ENCODE assay signal across 20 cellular contexts in the genomic region with DNA sequence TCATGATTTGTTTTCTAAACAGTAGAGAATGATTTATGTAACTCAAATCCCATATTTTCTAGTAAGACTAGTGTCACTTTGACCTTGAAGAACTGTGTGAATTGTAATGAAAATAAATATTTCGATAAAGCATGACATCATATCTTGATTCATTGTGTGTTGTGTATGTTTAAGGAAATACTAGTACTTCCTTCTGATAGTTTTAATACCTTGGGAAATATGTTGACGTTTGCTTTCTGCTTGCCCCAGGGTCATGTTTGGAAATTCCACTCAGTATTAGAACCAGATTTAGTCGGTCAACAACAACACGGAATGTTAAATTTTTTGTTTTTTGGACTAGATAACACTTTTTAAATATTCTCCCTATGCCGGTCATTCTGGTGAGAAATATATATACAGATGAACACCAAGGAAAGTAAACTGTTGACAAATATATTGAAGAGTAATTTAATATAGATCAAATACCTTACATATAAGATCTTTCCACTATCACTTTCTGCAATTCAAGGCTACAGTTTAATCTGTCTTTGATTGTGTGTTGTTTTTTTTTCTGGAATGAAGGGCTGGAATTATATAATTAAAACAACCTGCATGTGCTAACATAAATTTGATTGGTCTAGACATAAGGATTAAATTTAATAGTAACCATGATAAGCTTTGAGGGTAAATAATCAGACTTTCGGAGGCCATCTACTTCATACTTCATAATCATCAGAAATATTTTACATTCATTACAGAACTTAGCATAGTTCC.
DNase-seq lines count a peak whose midpoint lies in the region; ATAC-seq and TF ChIP-seq lines count a peak whose summit lies in the region.
"Had no signal": no experiment of that assay in that cellular context is flagged by ENCODE, and none has a peak within 500 bp of the region (broad histone marks: within the 10 kb centered on the region; RNA-seq: fewer than 3 reads in every experiment).

No MANE protein-coding gene starts in this region.

- H3K9me3 ChIP-seq in body of pancreas: no peaks in the 10 kb centered on the region
- no peaks in the 10 kb centered on the region for H3K9me3 ChIP-seq in mesenchymal stem cell (ENCODE audit: control insufficient read depth, low read length)
- H3K9me3 ChIP-seq in heart right ventricle: no peaks in the 10 kb centered on the region
- H3K9me3 ChIP-seq: neutrophil, thoracic aorta had no signal

- H3K4ac ChIP-seq in mesenchymal stem cell (ENCODE audit: low read depth in 1 of 2, low read length in 2 of 2): no peak overlapping the region

- ATAC-seq in body of pancreas: peak; percentile 38
- no peak for ATAC-seq in heart right ventricle
- no peak for ATAC-seq in HG03045 (IDR thresholded peaks at IDR 0.05; ENCODE audit: unreplicated experiment)
- ATAC-seq: effector memory CD8-positive, alpha-beta T cell; left ventricle myocardium superior; stimulated activated effector memory CD8-positive, alpha-beta T cell treated with anti-CD3 and anti-CD28 coated beads, Interleukin-12 subunit alpha, Interleukin-12 subunit beta, amount 100 ng/mL, for 72 hours had no signal

- POLR2A ChIA-PET in activated CD4-positive, alpha-beta T cell treated with anti-CD3 and anti-CD28 coated beads, Interleukin-2, amount 10 ng/mL, durations not matched to agents 7 days and 5 days (lab: Charles Lee): no interaction called here

- H3K4me1 ChIP-seq in body of pancreas (no peaks in the 10 kb centered on the region), mesenchymal stem cell (ENCODE audit: control insufficient read depth, insufficient read depth, low read depth, low read length) (no peaks in the 10 kb centered on the region), heart right ventricle (no peaks in the 10 kb centered on the region)

- CTCF ChIA-PET in activated CD4-positive, alpha-beta T cell treated with anti-CD3 and anti-CD28 coated beads, Interleukin-2, amount 10 ng/mL, durations not matched to agents 7 days and 5 days (lab: Charles Lee): no interaction called here

- H3K23ac ChIP-seq in mesenchymal stem cell (ENCODE audit: low read length in 2 of 2): no peak overlapping the region

- H4K91ac ChIP-seq in mesenchymal stem cell (ENCODE audit: low read length): no peak overlapping the region

- H3K36me3 ChIP-seq in body of pancreas (replicated peaks in 1 of 2; ENCODE audit: insufficient read depth in 1 of 2, low read depth in 2 of 2) (no peaks in the 10 kb centered on the region), mesenchymal stem cell (ENCODE audit: control insufficient read depth in 1 of 2, insufficient read depth in 2 of 2, low read depth in 1 of 2, low read length in 2 of 2) (no peaks in the 10 kb centered on the region), heart right ventricle (no peaks in the 10 kb centered on the region)
- H3K36me3 ChIP-seq: neutrophil, thoracic aorta had no signal

- H3K4me3 Mint-ChIP-seq in activated CD4-positive, alpha-beta T cell treated with anti-CD3 and anti-CD28 coated beads, Interleukin-2, amount 10 ng/mL, durations not matched to agents 7 days and 5 days: no peak overlapping the region
- H3K4me3 Mint-ChIP-seq: B cell; central memory CD8-positive, alpha-beta T cell; effector memory CD8-positive, alpha-beta T cell; stimulated activated effector memory CD8-positive, alpha-beta T cell treated with anti-CD3 and anti-CD28 coated beads, Interleukin-12 subunit alpha, Interleukin-12 subunit beta, amount 100 ng/mL, for 72 hours had no signal

- H3K18ac ChIP-seq in mesenchymal stem cell (ENCODE audit: low read depth in 1 of 2, low read length in 2 of 2): no peak overlapping the region

- no peaks in the 10 kb centered on the region for H3K79me1 ChIP-seq in mesenchymal stem cell (replicated peaks; ENCODE audit: low read length, poor library complexity, severe bottlenecking)

- H3K27ac Mint-ChIP-seq in activated CD4-positive, alpha-beta T cell treated with anti-CD3 and anti-CD28 coated beads, Interleukin-2, amount 10 ng/mL, durations not matched to agents 7 days and 5 days: no peak overlapping the region
- H3K27ac Mint-ChIP-seq: activated T-helper 2 cell treated with anti-CD3 and anti-CD28 coated beads, Interferon-gamma antibody, Interleukin-2, Interleukin-4, amounts not matched to agents 10 μg/mL and 5 μg/mL and 100 μg/mL, durations not matched to agents 14 hours and 24 hours and 36 hours; B cell; effector memory CD8-positive, alpha-beta T cell; stimulated activated effector memory CD8-positive, alpha-beta T cell treated with anti-CD3 and anti-CD28 coated beads, Interleukin-12 subunit alpha, Interleukin-12 subunit beta, amount 100 ng/mL, for 72 hours had no signal

- H3K27ac ChIP-seq in body of pancreas (no peak overlapping the region), mesenchymal stem cell (ENCODE audit: low read length, poor library complexity, severe bottlenecking) (no peak overlapping the region), heart right ventricle (no peak overlapping the region)
- H3K27ac ChIP-seq: neutrophil, thoracic aorta had no signal

- no peak overlapping the region for H4K8ac ChIP-seq in mesenchymal stem cell (ENCODE audit: low read length)

- H2BK15ac ChIP-seq in mesenchymal stem cell (ENCODE audit: low read depth, poor library complexity, severe bottlenecking): no peak overlapping the region

- no peak overlapping the region for H2AK5ac ChIP-seq in mesenchymal stem cell (ENCODE audit: low read length, severe bottlenecking)

- DNase-seq in AG20443 (ENCODE audit: low spot score): peak; percentile 39
- no peak for DNase-seq in body of pancreas
- peak; percentile 63 for DNase-seq in fibroblast of mammary gland (ENCODE audit: low read depth)
- DNase-seq in mesenchymal stem cell: peak; percentile 24
- no peak for DNase-seq in heart right ventricle
- DNase-seq in DMS79 (lab: John Stamatoyannopoulos, UW): no peak
- DNase-seq in activated CD4-positive, alpha-beta T cell treated with anti-CD3 and anti-CD28 coated beads, Interleukin-2, amount 10 ng/mL, durations not matched to agents 7 days and 5 days: no peak
- DNase-seq: effector memory CD8-positive, alpha-beta T cell; left ventricle myocardium superior; NCI-H1417; NCI-H2171; NCI-H526 treated with DMSO at 0.1 percent for 48 hours; retina had no signal

- WGBS in body of pancreas, 2 donors: 64 to 69% methylated on average over 6 of the region's 6 CpGs
- WGBS in mesenchymal stem cell: 81% methylated on average over 3 of the region's 6 CpGs
- 68 to 69% methylated on average over 6 of the region's 6 CpGs for WGBS in heart right ventricle, 2 donors

- TF ChIP-seq POLR2A in body of pancreas (IDR thresholded peaks at IDR 0.05): no peak

- intact Hi-C loops in body of pancreas (cut with DNase I) (no loop called here), heart right ventricle (cut with DNase I) (no loop called here)

- H3K4me3 ChIP-seq in body of pancreas: no peak overlapping the region
- H3K4me3 ChIP-seq in fibroblast of mammary gland (ENCODE audit: control insufficient read depth, low read depth, low read length): no peak overlapping the region
- H3K4me3 ChIP-seq in mesenchymal stem cell (ENCODE audit: insufficient read depth in 1 of 2, low read depth in 1 of 2, low read length in 2 of 2): no peak overlapping the region
- H3K4me3 ChIP-seq in heart right ventricle: no peak overlapping the region
- H3K4me3 ChIP-seq: thoracic aorta had no signal

- no peak overlapping the region for H2BK120ac ChIP-seq in mesenchymal stem cell (ENCODE audit: low read depth, low read length)

- TF ChIP-seq CTCF in body of pancreas (IDR thresholded peaks at IDR 0.05): no peak
- no peak for TF ChIP-seq CTCF in fibroblast of mammary gland (conservative IDR thresholded peaks at IDR 0.05; ENCODE audit: control insufficient read depth, insufficient read depth, low read depth, low read length)
- no peak for TF ChIP-seq CTCF in heart right ventricle (IDR thresholded peaks at IDR 0.05)

- no peak overlapping the region for H3K14ac ChIP-seq in mesenchymal stem cell (ENCODE audit: low read length in 2 of 2)

- no peaks in the 10 kb centered on the region for H3K36me3 Mint-ChIP-seq in activated CD4-positive, alpha-beta T cell treated with anti-CD3 and anti-CD28 coated beads, Interleukin-2, amount 10 ng/mL, durations not matched to agents 7 days and 5 days (ENCODE audit: low read depth)
- H3K36me3 Mint-ChIP-seq: stimulated activated effector memory CD8-positive, alpha-beta T cell treated with anti-CD3 and anti-CD28 coated beads, Interleukin-12 subunit alpha, Interleukin-12 subunit beta, amount 100 ng/mL, for 72 hours had no signal

- no peak overlapping the region for H3K9ac ChIP-seq in mesenchymal stem cell (ENCODE audit: low read length)

- no peak overlapping the region for H3K4me2 ChIP-seq in mesenchymal stem cell (ENCODE audit: low read length, poor library complexity, severe bottlenecking)

- no peaks in the 10 kb centered on the region for H3K27me3 ChIP-seq in body of pancreas
- H3K27me3 ChIP-seq in mesenchymal stem cell (ENCODE audit: control insufficient read depth in 1 of 2, insufficient read depth in 1 of 2, low read length in 2 of 2): no peaks in the 10 kb centered on the region
- no peaks in the 10 kb centered on the region for H3K27me3 ChIP-seq in heart right ventricle
- H3K27me3 ChIP-seq: neutrophil had no signal

- no peak overlapping the region for H2BK12ac ChIP-seq in mesenchymal stem cell (ENCODE audit: low read length in 2 of 2)

- H2AFZ ChIP-seq in mesenchymal stem cell (ENCODE audit: low read depth, low read length): no peak overlapping the region

- no peaks in the 10 kb centered on the region for H3K4me1 Mint-ChIP-seq in activated CD4-positive, alpha-beta T cell treated with anti-CD3 and anti-CD28 coated beads, Interleukin-2, amount 10 ng/mL, durations not matched to agents 7 days and 5 days
- H3K4me1 Mint-ChIP-seq: B cell; central memory CD8-positive, alpha-beta T cell; stimulated activated effector memory CD8-positive, alpha-beta T cell treated with anti-CD3 and anti-CD28 coated beads, Interleukin-12 subunit alpha, Interleukin-12 subunit beta, amount 100 ng/mL, for 72 hours had no signal

- H3K27me3 Mint-ChIP-seq in activated CD4-positive, alpha-beta T cell treated with anti-CD3 and anti-CD28 coated beads, Interleukin-2, amount 10 ng/mL, durations not matched to agents 7 days and 5 days: peaks cover 19% of the 10 kb centered on the region

- peaks cover 3% of the 10 kb centered on the region for H3K9me3 Mint-ChIP-seq in activated CD4-positive, alpha-beta T cell treated with anti-CD3 and anti-CD28 coated beads, Interleukin-2, amount 10 ng/mL, durations not matched to agents 7 days and 5 days
- H3K9me3 Mint-ChIP-seq: central memory CD8-positive, alpha-beta T cell; effector memory CD8-positive, alpha-beta T cell had no signal

- H2BK5ac ChIP-seq in mesenchymal stem cell (ENCODE audit: low read depth, low read length, poor library complexity, severe bottlenecking): no peak overlapping the region

Comparison
In these comparisons a context has a peak if more than half of its experiments do, and no peak if none do; other contexts are left out.
1. DNase-seq: peak in AG20443 (single experiment), fibroblast of mammary gland (single experiment) and mesenchymal stem cell (single experiment); none in body of pancreas (0 of 4), heart right ventricle (0 of 2), DMS79 (single experiment) and activated CD4-positive, alpha-beta T cell treated with anti-CD3 and anti-CD28 coated beads, Interleukin-2, amount 10 ng/mL, durations not matched to agents 7 days and 5 days (single experiment).